Comparison of ENCODE assay signal across 10 cellular contexts in the genomic region with DNA sequence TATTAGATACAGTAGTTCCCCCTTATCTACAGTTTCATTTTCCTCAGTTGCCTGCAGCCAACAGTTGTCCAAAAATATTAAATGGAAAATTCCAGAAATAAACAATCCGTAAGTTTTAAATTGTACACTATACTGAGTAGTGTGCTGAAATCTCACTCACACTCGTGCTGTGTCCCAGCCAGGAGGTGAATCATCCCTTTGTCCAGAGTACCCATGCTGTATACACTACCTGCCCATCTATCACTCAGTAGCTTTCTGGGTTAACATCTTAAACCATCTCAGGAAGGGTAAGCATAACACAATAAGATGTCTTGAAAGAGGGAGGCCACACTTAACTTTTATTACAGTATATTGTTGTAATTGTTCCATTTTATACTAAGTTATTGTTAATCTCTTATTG.
"Had no signal": no experiment of that assay in that cellular context is flagged by ENCODE, and none has a peak within 500 bp of the region (broad histone marks: within the 10 kb centered on the region; RNA-seq: fewer than 3 reads in every experiment).

No MANE protein-coding gene starts in this region.

- DNase-seq: Karpas-422, KG1, NCI-H187, NCI-H524 treated with DMSO at 0.1 percent for 48 hours, Peyer's patch, Right ventricle myocardium superior, SIG-M5 had no signal

- H3K4me1 ChIP-seq: Peyer's patch had no signal

- H3K36me3 ChIP-seq: Peyer's patch, SJSA1 had no signal

- H3K27ac ChIP-seq: HL-60, Peyer's patch, SJSA1, SK-N-MC had no signal

- H3K4me3 ChIP-seq: Peyer's patch, SJSA1, SK-N-MC had no signal

- H3K27me3 ChIP-seq: Peyer's patch, SJSA1 had no signal

- H3K9me3 ChIP-seq: Peyer's patch, SJSA1 had no signal
